10 cellular contexts compared by ENCODE assay signal in genomic region chr2:10790228-10790973, GRCh38. TPM values are rescaled to one million over a fixed set of nuclear protein-coding genes. Genes with fewer than 3 reads are reported as not detected.
DNase-seq lines count a peak whose midpoint lies in the region; ATAC-seq lines count a peak whose summit lies in the region.
"Had no signal": no experiment of that assay in that cellular context is flagged by ENCODE, and none has a peak within 500 bp of the region (broad histone marks: within the 10 kb centered on the region; RNA-seq: fewer than 3 reads in every experiment).

No MANE protein-coding gene starts in this region.

- no peaks in the 10 kb centered on the region for H3K9me3 ChIP-seq in KOPT-K1 (ENCODE audit: insufficient read depth, low read length, poor library complexity, severe bottlenecking)
- H3K9me3 ChIP-seq in naive thymus-derived CD4-positive, alpha-beta T cell (ENCODE audit: control insufficient read depth in 2 of 3, low read length in 3 of 3) = no peaks in the 10 kb centered on the region

- H3K36me3 Mint-ChIP-seq in naive thymus-derived CD4-positive, alpha-beta T cell = peaks cover 11 to 70% (median 43%) of the 10 kb centered on the region in 5 donors

- DNase-seq in naive thymus-derived CD4-positive, alpha-beta T cell = no peak
- DNase-seq in CD1c-positive myeloid dendritic cell (ENCODE audit: extremely low spot score) (no peak), substantia nigra (lab: John Stamatoyannopoulos, UW) (no peak), NCI-H2171 treated with DMSO at 0.1 percent for 48 hours (lab: John Stamatoyannopoulos, UW) (no peak), COLO668 (lab: John Stamatoyannopoulos, UW; ENCODE audit: unreplicated experiment) (no peak)
- DNase-seq: NCI-H1436 treated with DMSO at 0.1 percent for 48 hours had no signal

- ATAC-seq in GM18873 (IDR thresholded peaks at IDR 0.05; ENCODE audit: low FRiP score, unreplicated experiment) = peak; percentile 82
- ATAC-seq in GM21717 (IDR thresholded peaks at IDR 0.05; ENCODE audit: unreplicated experiment) = peak; percentile 94
- peak; percentile 76 for ATAC-seq in naive thymus-derived CD4-positive, alpha-beta T cell

- peaks cover 0 to 18% (median 0%) of the 10 kb centered on the region in 7 donors for H3K4me1 Mint-ChIP-seq in naive thymus-derived CD4-positive, alpha-beta T cell

- CTCF ChIA-PET in naive thymus-derived CD4-positive, alpha-beta T cell (lab: Charles Lee) = no interaction called here

- peak overlapping the region; percentile 4 for H3K27ac ChIP-seq in KOPT-K1 (ENCODE audit: low read depth, low read length, poor library complexity, severe bottlenecking)
- H3K27ac ChIP-seq in naive thymus-derived CD4-positive, alpha-beta T cell (ENCODE audit: low read depth, low read length) = no peak overlapping the region
- H3K27ac ChIP-seq in substantia nigra (ENCODE audit: low read depth, low read length, poor library complexity, severe bottlenecking) = no peak overlapping the region
- H3K27ac ChIP-seq: VCaP had no signal

- intact Hi-C loops in naive thymus-derived CD4-positive, alpha-beta T cell (cut with micrococcal nuclease) = no loop called here

- POLR2A ChIA-PET in naive thymus-derived CD4-positive, alpha-beta T cell (lab: Charles Lee) = no interaction called here

- H3K27me3 Mint-ChIP-seq in naive thymus-derived CD4-positive, alpha-beta T cell = no peaks in the 10 kb centered on the region

- no peaks in the 10 kb centered on the region for H3K9me3 Mint-ChIP-seq in naive thymus-derived CD4-positive, alpha-beta T cell

- H3K36me3 ChIP-seq in KOPT-K1 (ENCODE audit: insufficient read depth, low read length) = peaks cover 98% of the 10 kb centered on the region
- peaks cover 19 to 84% (median 32%) of the 10 kb centered on the region in 3 experiments for H3K36me3 ChIP-seq in naive thymus-derived CD4-positive, alpha-beta T cell (ENCODE audit: control insufficient read depth in 2 of 3, insufficient read depth in 3 of 3, low read length in 3 of 3)

- H3K27me3 ChIP-seq in naive thymus-derived CD4-positive, alpha-beta T cell (ENCODE audit: control insufficient read depth in 2 of 2, insufficient read depth in 2 of 2, low read length in 2 of 2) = no peaks in the 10 kb centered on the region

- H3K4me3 Mint-ChIP-seq in naive thymus-derived CD4-positive, alpha-beta T cell = peak overlapping the region in 1 of 10 donors; percentile 5

- peaks cover 0 to 6% of the 10 kb centered on the region in 2 donors for H3K4me1 ChIP-seq in naive thymus-derived CD4-positive, alpha-beta T cell (ENCODE audit: control insufficient read depth in 2 of 2, insufficient read depth in 2 of 2, low read length in 2 of 2)

- H3K4me3 ChIP-seq in naive thymus-derived CD4-positive, alpha-beta T cell (ENCODE audit: low read length) = no peak overlapping the region

- H3K27ac Mint-ChIP-seq in naive thymus-derived CD4-positive, alpha-beta T cell = peak overlapping the region in 8 of 9 donors; percentile 2 to 53 (median 34)

RNA-seq across cellular contexts. Expression of gene PDIA6, which starts 22.2 kb away (rescaled TPM):
- 100 to 1,000 TPM in 1 of 5 experiments, 10 to 100 TPM in 4; 24.3 to 173 (median 46.8) TPM for total RNA-seq in naive thymus-derived CD4-positive, alpha-beta T cell
- polyA plus RNA-seq in naive thymus-derived CD4-positive, alpha-beta T cell = 10 to 100 TPM; 74.5 to 89.3 TPM
